In the genomic region with DNA sequence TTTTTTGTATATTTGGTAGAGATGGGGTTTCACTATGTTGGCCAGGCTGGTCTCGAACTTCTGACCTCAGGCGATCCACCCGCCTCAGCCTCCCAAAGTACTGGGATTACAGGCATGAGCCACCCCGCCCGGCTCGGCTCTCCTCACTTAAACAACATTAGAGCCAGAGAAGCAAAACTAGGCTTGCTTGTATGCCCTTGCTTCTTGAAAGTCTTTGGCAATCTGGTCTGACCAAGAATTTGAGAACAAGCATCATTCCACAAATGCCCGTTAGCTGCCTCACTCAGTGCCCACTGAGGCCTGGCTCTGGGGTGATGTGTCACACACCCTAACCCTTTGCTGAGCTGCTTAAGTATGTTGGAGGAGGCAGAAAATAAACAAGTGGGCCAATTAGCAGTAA, we compare ENCODE assay signal across 16 cellular contexts. TPM values are rescaled to one million over a fixed set of nuclear protein-coding genes. Genes with fewer than 3 reads are reported as not detected.
A peak's percentile ranks its signal among the peaks of the same experiment; 100 is the strongest.
DNase-seq lines count a peak whose midpoint lies in the region; ATAC-seq, FAIRE-seq and TF ChIP-seq lines count a peak whose summit lies in the region.
"Had no signal": no experiment of that assay in that cellular context is flagged by ENCODE, and none has a peak within 500 bp of the region (broad histone marks: within the 10 kb centered on the region; RNA-seq: fewer than 3 reads in every experiment).

No MANE protein-coding gene starts in this region.

- no peak for ATAC-seq in GM21360 (IDR thresholded peaks at IDR 0.05; ENCODE audit: unreplicated experiment)
- ATAC-seq in GM21825 (IDR thresholded peaks at IDR 0.05; ENCODE audit: unreplicated experiment), result no peak
- ATAC-seq: heart right ventricle had no signal

- H3K4me1 Mint-ChIP-seq in osteocyte (ENCODE audit: unreplicated experiment), result peaks cover 31% of the 10 kb centered on the region

- no peaks in the 10 kb centered on the region for H3K27me3 Mint-ChIP-seq in osteocyte (ENCODE audit: unreplicated experiment)

- H3K4me3 ChIP-seq in AG10803 (ENCODE audit: low read length) (no peak overlapping the region), MG63 (0 out of 2 replicates have a peak overlapping the region, but pooled peaks have one; percentile 1), H1 (ENCODE audit: extremely low read depth in 1 of 4, insufficient read depth in 2 of 4, low read depth in 3 of 4, low read length in 4 of 4) (no peak overlapping the region), hepatocyte (no peak overlapping the region)
- H3K4me3 ChIP-seq: heart right ventricle, left ventricle myocardium inferior had no signal

- H3K4ac ChIP-seq in H1 (replicated peaks; ENCODE audit: insufficient read length, low read depth, low read length), result no peak overlapping the region

- H3K4me1 ChIP-seq in H1 (replicated peaks in 1 of 4; ENCODE audit: control insufficient read depth in 3 of 4, insufficient read depth in 4 of 4, low read length in 3 of 4), result peaks cover 8 to 15% (median 13%) of the 10 kb centered on the region in 4 experiments; a peak in 6 of 7 replicates
- H3K4me1 ChIP-seq in hepatocyte (ENCODE audit: insufficient read depth), result peaks cover 30% of the 10 kb centered on the region
- H3K4me1 ChIP-seq: BE2C had no signal

- H3K23me2 ChIP-seq in H1 (ENCODE audit: low read depth, low read length), result no peaks in the 10 kb centered on the region

- POLR2A ChIA-PET in H1 (lab: Charles Lee; ENCODE audit: partially characterized antibody), result no interaction called here

- no peak overlapping the region for H3K56ac ChIP-seq in H1 (replicated peaks; ENCODE audit: insufficient read length, low read depth, low read length)

- TF ChIP-seq POLR2A in H1 (IDR thresholded peaks at IDR 0.05; ENCODE audit: control extremely low read depth in 1 of 2, low read depth in 2 of 2, low read length in 2 of 2), result no peak

- no peak overlapping the region for H3K4me3 Mint-ChIP-seq in osteocyte (ENCODE audit: unreplicated experiment)
- H3K4me3 Mint-ChIP-seq: activated T-cell treated with anti-CD3 and anti-CD28 coated beads, Interleukin-2, amount 50 U/mL, for 24 hours had no signal

- H3K27me3 ChIP-seq in MG63 (no peaks in the 10 kb centered on the region), H1 (replicated peaks in 1 of 4; ENCODE audit: control insufficient read depth in 3 of 4, extremely low read depth in 1 of 4, insufficient read depth in 3 of 4, low read length in 3 of 4) (no peaks in the 10 kb centered on the region), hepatocyte (no peaks in the 10 kb centered on the region)
- H3K27me3 ChIP-seq: BE2C had no signal

- no peak for FAIRE-seq in H1 (lab: Jason Lieb, UNC)
- FAIRE-seq: endometrium had no signal

- peak overlapping the region; percentile 44; the same call in 1 of the 2 replicates for H2BK12ac ChIP-seq in H1 (ENCODE audit: low read depth, low read length)

- peak overlapping the region; percentile 51; the same call in 1 of the 2 replicates for H4K8ac ChIP-seq in H1 (ENCODE audit: extremely low read depth, insufficient read depth, low read length)

- no peaks in the 10 kb centered on the region for H3K79me2 ChIP-seq in H1 (ENCODE audit: control insufficient read depth in 1 of 2, insufficient read depth in 2 of 2, low read length in 2 of 2)
- H3K79me2 ChIP-seq in hepatocyte, result no peaks in the 10 kb centered on the region

- H2BK15ac ChIP-seq in H1 (ENCODE audit: low read length), result peak overlapping the region; percentile 61; the same call in 1 of the 2 replicates

- no peak overlapping the region for H3K14ac ChIP-seq in H1 (ENCODE audit: insufficient read length)

- no peaks in the 10 kb centered on the region for H3K9me3 Mint-ChIP-seq in osteocyte (ENCODE audit: unreplicated experiment)
- H3K9me3 Mint-ChIP-seq: activated T-cell treated with anti-CD3 and anti-CD28 coated beads, Interleukin-2, amount 50 U/mL, for 24 hours had no signal

- H4K5ac ChIP-seq in H1 (ENCODE audit: insufficient read length, low read depth, low read length), result no peak overlapping the region

- no peaks in the 10 kb centered on the region for H3K9me3 ChIP-seq in MG63
- H3K9me3 ChIP-seq in H1 (ENCODE audit: insufficient read depth in 2 of 2, low read depth in 1 of 2, low read length in 1 of 2), result no peaks in the 10 kb centered on the region
- no peaks in the 10 kb centered on the region for H3K9me3 ChIP-seq in hepatocyte (ENCODE audit: low read depth)
- H3K9me3 ChIP-seq: BE2C, heart right ventricle, left ventricle myocardium inferior had no signal

- H3K4me2 ChIP-seq in H1 (ENCODE audit: insufficient read depth in 1 of 2, low read depth in 2 of 2, low read length in 2 of 2) (no peak overlapping the region), hepatocyte (no peak overlapping the region)

- CTCF ChIA-PET in H1 (lab: Charles Lee; ENCODE audit: partially characterized antibody), result no interaction called here

- H3K27ac ChIP-seq in H1 (ENCODE audit: low read depth, low read length) (no peak overlapping the region), hepatocyte (no peak overlapping the region)
- H3K27ac ChIP-seq: heart right ventricle, left ventricle myocardium inferior had no signal

- H3K23ac ChIP-seq in H1 (ENCODE audit: insufficient read length), result no peak overlapping the region

- 98% methylated on average over 5 of the region's 7 CpGs; no CpG with 5 or more reads in 1 of the 2 experiments for WGBS in H1 (ENCODE audit: extremely low coverage in 1 of 2, insufficient coverage in 1 of 2, insufficient read length in 1 of 2, insufficient replicate concordance in 2 of 2, low coverage in 1 of 2, low lambda C conversion rate in 2 of 2, missing lambda C conversion rate in 1 of 2), 2 experiments
- 91% methylated on average over 7 of the region's 7 CpGs for WGBS in hepatocyte (ENCODE audit: low lambda C conversion rate, missing lambda C conversion rate)

- 0 out of 2 replicates have a peak overlapping the region, but pooled peaks have one; percentile 1 for H2AK5ac ChIP-seq in H1 (ENCODE audit: low read depth, low read length)

- no peak overlapping the region for H2BK20ac ChIP-seq in H1 (ENCODE audit: low read length)

- H3K36me3 ChIP-seq in MG63 (no peaks in the 10 kb centered on the region), H1 (ENCODE audit: control insufficient read depth in 2 of 4, insufficient read depth in 4 of 4, low read length in 3 of 4) (no peaks in the 10 kb centered on the region), hepatocyte (replicated peaks; ENCODE audit: insufficient read depth, low read depth) (no peaks in the 10 kb centered on the region)
- H3K36me3 ChIP-seq: BE2C, heart right ventricle, left ventricle myocardium inferior had no signal

- H3K9me2 ChIP-seq in hepatocyte (replicated peaks; ENCODE audit: insufficient read depth), result no peaks in the 10 kb centered on the region

- no peaks in the 10 kb centered on the region for H4K20me1 ChIP-seq in H1 (replicated peaks in 1 of 2; ENCODE audit: control insufficient read depth in 1 of 2, insufficient read depth in 2 of 2, low read length in 2 of 2)
- H4K20me1 ChIP-seq in hepatocyte (ENCODE audit: insufficient read depth, poor library complexity, severe bottlenecking), result no peaks in the 10 kb centered on the region

- no peak for TF ChIP-seq RAD21 in H1 (IDR thresholded peaks at IDR 0.05 in 1 of 2, conservative IDR thresholded peaks at IDR 0.05 in 1 of 2; ENCODE audit: low read depth in 2 of 2, low read length in 2 of 2)

- H3K36me3 Mint-ChIP-seq in osteocyte (ENCODE audit: unreplicated experiment), result no peaks in the 10 kb centered on the region

- peak overlapping the region; percentile 53 for H3K27ac Mint-ChIP-seq in osteocyte (ENCODE audit: unreplicated experiment)
- H3K27ac Mint-ChIP-seq: activated T-cell treated with anti-CD3 and anti-CD28 coated beads, Interleukin-2, amount 50 U/mL, for 24 hours had no signal

- H2BK5ac ChIP-seq in H1 (ENCODE audit: low read depth, low read length), result peak overlapping the region; percentile 35

- no peak overlapping the region for H4K91ac ChIP-seq in H1 (replicated peaks; ENCODE audit: insufficient read length, low read length)

- peak; percentile 87 for DNase-seq in AG10803 (ENCODE audit: low read depth)
- DNase-seq in MG63, result peak; percentile 92
- DNase-seq in H1 (ENCODE audit: low read depth in 1 of 2, low spot score in 2 of 2), result no peak
- DNase-seq in osteocyte (ENCODE audit: extremely low spot score, unreplicated experiment), result no peak
- no peak for DNase-seq in HUDEP-2 (lab: John Stamatoyannopoulos, UW; ENCODE audit: unreplicated experiment in 76 of 76)
- DNase-seq in hepatocyte (ENCODE audit: low spot score), result no peak
- DNase-seq: activated T-cell treated with anti-CD3 and anti-CD28 coated beads, Interleukin-2, amount 50 U/mL, for 24 hours; BE2C; DMS79 treated with DMSO at 0.1 percent for 48 hours; heart right ventricle; left ventricle myocardium inferior; NCI-H510A; occipital lobe had no signal

- no peaks in the 10 kb centered on the region for H3K79me1 ChIP-seq in H1 (ENCODE audit: low read depth, low read length)

- no peak overlapping the region; the same call in 1 of the 2 replicates for H3K18ac ChIP-seq in H1 (ENCODE audit: extremely low read depth, low read length)

- H2AFZ ChIP-seq in H1 (ENCODE audit: low read length) (peak overlapping the region; percentile 24; the same call in 1 of the 2 replicates), hepatocyte (no peak overlapping the region)

- no peak overlapping the region for H3K9ac ChIP-seq in H1 (replicated peaks in 1 of 4; ENCODE audit: extremely low read depth in 1 of 4, low read depth in 3 of 4, low read length in 3 of 4)

- no peak for TF ChIP-seq EP300 in H1 (IDR thresholded peaks at IDR 0.05; ENCODE audit: borderline replicate concordance in 1 of 2, low read depth in 2 of 2, low read length in 2 of 2)

- H2BK120ac ChIP-seq in H1 (replicated peaks; ENCODE audit: low read depth, low read length), result no peak overlapping the region

- no peak for TF ChIP-seq CTCF in AG10803 (conservative IDR thresholded peaks at IDR 0.05; ENCODE audit: low read length)
- TF ChIP-seq CTCF in H1 (IDR thresholded peaks at IDR 0.05; ENCODE audit: control extremely low read depth in 1 of 3, insufficient read depth in 1 of 3, low read depth in 1 of 3, low read length in 3 of 3), result no peak
- no peak for TF ChIP-seq CTCF in osteocyte (IDR thresholded peaks at IDR 0.05)
- TF ChIP-seq CTCF in hepatocyte (IDR thresholded peaks at IDR 0.05; ENCODE audit: poor library complexity), result no peak

RNA-seq across cellular contexts. Expression of gene SOWAHC, which starts 33.5 kb away (rescaled TPM):
- total RNA-seq in MG63 (2014; rRNA removed; shearing (Covaris generic); ENCODE audit: low replicate concordance), result 10.0 and 15.2 TPM in 2 replicates
- total RNA-seq in H1 (2021; fragmentation: NEBNext Ultra II Directional; extraction: Animal tissue kit (Norgen Biotek cat#: 25700)), result 16.8 and 17.8 TPM in 2 replicates
- polyA plus RNA-seq in H1 (2011; rRNA removed) (3.1 and 3.4 TPM in 2 replicates), hepatocyte (14.0 and 18.8 TPM in 2 replicates)
- polyA plus RNA-seq in H1 (2011; cell fraction: cytosol; rRNA removed), result 4.8 TPM
- 4.1 TPM for polyA plus RNA-seq in H1 (2011; cell fraction: nucleus; rRNA removed)
- 3.9 to 5.6 TPM (median 5.0 TPM) in 4 replicates for polyA plus RNA-seq in H1 (2012, experiment 1 of 2)
- polyA plus RNA-seq in H1 (2012, experiment 2 of 2), result 1.8 TPM
- 11.9 TPM for polyA plus RNA-seq in H1 (2013, experiment 1 of 2)
- 11.0 TPM for polyA plus RNA-seq in H1 (2013, experiment 2 of 2)
- polyA minus RNA-seq in H1 (2011; rRNA and poly(A)+ RNA removed), result 3.2 and 4.2 TPM in 2 replicates
- 7.4 TPM for polyA minus RNA-seq in H1 (2011; cell fraction: cytosol; rRNA and poly(A)+ RNA removed)
- 11.6 TPM for polyA minus RNA-seq in H1 (2011; cell fraction: nucleus; rRNA and poly(A)+ RNA removed)
- total RNA-seq in osteocyte (11.8 and 12.7 TPM in 2 replicates), hepatocyte (26.2 and 26.5 TPM in 2 replicates)

RNA-seq across cellular contexts. Expression of gene SEPTIN10, which starts 33.9 kb away (rescaled TPM):
- total RNA-seq in MG63 (2014; rRNA removed; shearing (Covaris generic); ENCODE audit: low replicate concordance), result 31.5 and 46.9 TPM in 2 replicates
- 93.6 and 101 TPM in 2 replicates for total RNA-seq in H1 (2021; fragmentation: NEBNext Ultra II Directional; extraction: Animal tissue kit (Norgen Biotek cat#: 25700))
- polyA plus RNA-seq in H1 (2011; rRNA removed), result 15.3 and 23.7 TPM in 2 replicates
- 31.5 TPM for polyA plus RNA-seq in H1 (2011; cell fraction: cytosol; rRNA removed)
- 28.8 TPM for polyA plus RNA-seq in H1 (2011; cell fraction: nucleus; rRNA removed)
- polyA plus RNA-seq in H1 (2012, experiment 1 of 2), result 40.5 to 62.2 TPM (median 55.7 TPM) in 4 replicates
- polyA plus RNA-seq in H1 (2012, experiment 2 of 2), result 5.6 TPM
- polyA plus RNA-seq in H1 (2013, experiment 1 of 2), result 64.6 TPM
- 62.1 TPM for polyA plus RNA-seq in H1 (2013, experiment 2 of 2)
- 44.8 and 77.0 TPM in 2 replicates for polyA minus RNA-seq in H1 (2011; rRNA and poly(A)+ RNA removed)
- 61.8 TPM for polyA minus RNA-seq in H1 (2011; cell fraction: cytosol; rRNA and poly(A)+ RNA removed)
- 105 TPM for polyA minus RNA-seq in H1 (2011; cell fraction: nucleus; rRNA and poly(A)+ RNA removed)
- total RNA-seq in osteocyte, result 109 and 113 TPM in 2 replicates
- 49.3 and 58.7 TPM in 2 replicates for total RNA-seq in hepatocyte
- 35.7 and 38.7 TPM in 2 replicates for polyA plus RNA-seq in hepatocyte

Comparison
In these comparisons a context has a peak if more than half of its experiments do, and no peak if none do; other contexts are left out.
1. DNase-seq: peak in AG10803 (single experiment) and MG63 (single experiment); none in H1 (0 of 2), osteocyte (single experiment), HUDEP-2 (0 of 76) and hepatocyte (single experiment).